37 cellular contexts compared by ENCODE assay signal in the genomic region with DNA sequence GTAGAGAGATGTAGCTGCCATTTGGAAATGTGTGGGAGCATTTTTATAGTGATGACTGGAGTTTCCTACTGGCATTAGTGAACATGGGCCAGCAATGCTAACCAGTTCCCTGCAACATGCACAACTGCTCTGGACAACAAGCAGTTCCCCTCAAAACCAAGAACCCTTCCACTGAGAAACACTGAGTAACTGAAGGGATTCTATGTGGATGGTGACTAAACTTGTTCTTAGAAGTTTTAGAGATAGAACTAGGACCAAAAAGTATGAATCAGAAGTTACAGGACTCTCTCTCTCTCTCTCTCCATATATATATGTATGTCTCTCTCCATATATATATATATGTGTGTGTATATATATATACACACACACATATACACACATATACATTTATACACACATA. TPM values are rescaled to one million over a fixed set of nuclear protein-coding genes. Genes with fewer than 3 reads are reported as not detected.
"Had no signal": no experiment of that assay in that cellular context is flagged by ENCODE, and none has a peak within 500 bp of the region (broad histone marks: within the 10 kb centered on the region; RNA-seq: fewer than 3 reads in every experiment).

No MANE protein-coding gene starts in this region.

- H3K9me3 ChIP-seq: MG63 had no signal

- H3K27me3 ChIP-seq: MG63 had no signal

- H3K36me3 ChIP-seq: MG63 had no signal

- H3K9ac ChIP-seq: KMS-11 had no signal

- H3K27ac ChIP-seq: KMS-11 had no signal

- DNase-seq: Karpas-422, Kasumi-1, KG1, MG63, MM.1S, MV-4-11, NCI-H1048, NCI-H1092, NCI-H1092 treated with DMSO at 0.1 percent for 48 hours, NCI-H1105, NCI-H1105 treated with DMSO at 0.1 percent for 48 hours, NCI-H1417 treated with DMSO at 0.1 percent for 48 hours, NCI-H1436, NCI-H1436 treated with DMSO at 0.1 percent for 48 hours, NCI-H146, NCI-H1694, NCI-H1694 treated with DMSO at 0.1 percent for 48 hours, NCI-H187, NCI-H187 treated with DMSO at 0.1 percent for 48 hours, NCI-H1930, NCI-H2029, NCI-H2029 treated with DMSO at 0.1 percent for 48 hours, NCI-H2081, NCI-H2081 treated with DMSO at 0.1 percent for 48 hours, NCI-H2107, NCI-H2171, NCI-H2171 treated with DMSO at 0.1 percent for 48 hours, NCI-H2227 treated with DMSO at 0.1 percent for 48 hours, NCI-H226, NCI-H345, NCI-H446, NCI-H446 treated with DMSO at 0.1 percent for 48 hours had no signal

- H3K4me2 ChIP-seq: KMS-11 had no signal

- H3K4me3 ChIP-seq: MG63 had no signal

RNA-seq across cellular contexts. Expression of a gene that starts 7.9 kb away (rescaled TPM):
- total RNA-seq: LHCN-M2, M059J, MCF 10A, NCI-H460 had no signal

RNA-seq across cellular contexts. Expression of a gene that starts 38.0 kb away (rescaled TPM):
- total RNA-seq: LHCN-M2, MCF 10A, NCI-H460 had no signal
